1 cellular context compared by ENCODE assay signal in genomic region chr12:46517579-46517962, GRCh38.
A peak's percentile ranks its signal among the peaks of the same experiment; 100 is the strongest.
TF ChIP-seq lines count a peak whose summit lies in the region.

No MANE protein-coding gene starts in this region.

TF ChIP-seq in K562, 482 proteins besides CTCF, POLR2A, EP300 and RAD21 (continued from another document):
- TF ChIP-seq MGA (IDR thresholded peaks at IDR 0.05), result peak; percentile 60
